ENCODE assay signal across 22 cellular contexts in the genomic region with DNA sequence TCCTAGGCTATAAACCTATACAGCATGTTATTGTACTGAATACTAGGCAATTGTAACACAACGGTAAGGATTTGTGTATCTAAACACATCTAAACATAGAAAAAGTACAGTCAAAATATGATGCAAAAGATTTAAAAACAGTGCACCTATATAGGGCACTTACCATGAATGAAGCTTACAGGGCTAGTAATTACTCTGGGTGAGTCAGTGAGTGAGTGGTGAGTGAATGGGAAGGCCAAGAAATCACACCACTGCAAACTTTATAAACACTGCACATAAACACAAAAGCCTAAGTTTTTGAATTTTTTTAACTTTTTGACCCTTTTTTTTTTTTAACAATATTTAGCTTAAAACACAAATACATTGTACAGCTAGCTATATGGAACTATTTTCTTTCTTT.
A peak's percentile ranks its signal among the peaks of the same experiment; 100 is the strongest.
DNase-seq lines count a peak whose midpoint lies in the region; ATAC-seq, FAIRE-seq and TF ChIP-seq lines count a peak whose summit lies in the region.
"Had no signal": no experiment of that assay in that cellular context is flagged by ENCODE, and none has a peak within 500 bp of the region (broad histone marks: within the 10 kb centered on the region; RNA-seq: fewer than 3 reads in every experiment).

No MANE protein-coding gene starts in this region.

- H3K27me3 Mint-ChIP-seq in activated T-helper 17 cell treated with anti-CD3 and anti-CD28 coated beads, Interleukin-2, amount 50 U/mL, for 72 hours = peaks cover 8% of the 10 kb centered on the region
- no peaks in the 10 kb centered on the region; the same call in 1 of the 2 replicates for H3K27me3 Mint-ChIP-seq in HFFc6 (ENCODE audit: insufficient read depth)

- no peaks in the 10 kb centered on the region for H3F3A ChIP-seq in smooth muscle cell (ENCODE audit: low read depth)

- H2AFZ ChIP-seq in smooth muscle cell (ENCODE audit: low read depth) = no peak overlapping the region
- H2AFZ ChIP-seq: GM23338 had no signal

- peak overlapping the region; percentile 62 for H3K27ac ChIP-seq in smooth muscle cell (ENCODE audit: low read depth)

- H3K4me3 ChIP-seq in smooth muscle cell = no peak overlapping the region
- H3K4me3 ChIP-seq: GM23338 had no signal

- no peak overlapping the region for H3K4me3 Mint-ChIP-seq in activated T-helper 17 cell treated with anti-CD3 and anti-CD28 coated beads, Interleukin-2, amount 50 U/mL, for 72 hours
- H3K4me3 Mint-ChIP-seq in HFFc6 = no peak overlapping the region
- H3K4me3 Mint-ChIP-seq: GM23338 had no signal

- WGBS in smooth muscle cell (ENCODE audit: low lambda C conversion rate) = 64% methylated on average over 1 of the region's 1 CpG

- no peaks in the 10 kb centered on the region for H3K9me3 ChIP-seq in smooth muscle cell (replicated peaks; ENCODE audit: low read depth)
- H3K9me3 ChIP-seq: BE2C, SK-N-SH had no signal

- peaks cover 8% of the 10 kb centered on the region for H3K4me1 ChIP-seq in smooth muscle cell (ENCODE audit: low read depth)
- H3K4me1 ChIP-seq: BE2C had no signal

- FAIRE-seq in frontal cortex (lab: Jason Lieb, UNC) = peak; percentile 17
- FAIRE-seq: HTR-8/SVneo had no signal

- intact Hi-C loops in Right ventricle myocardium superior (cut with DNase I) = no loop called here

- H3K9ac ChIP-seq in smooth muscle cell (ENCODE audit: low read depth) = no peak overlapping the region
- H3K9ac ChIP-seq: SK-N-SH had no signal

- peaks cover 3% of the 10 kb centered on the region for H3K9me3 Mint-ChIP-seq in activated T-helper 17 cell treated with anti-CD3 and anti-CD28 coated beads, Interleukin-2, amount 50 U/mL, for 72 hours
- peaks cover 14% of the 10 kb centered on the region for H3K9me3 Mint-ChIP-seq in HFFc6
- H3K9me3 Mint-ChIP-seq: GM23338 had no signal

- H4K20me1 ChIP-seq in smooth muscle cell (ENCODE audit: low read depth) = no peaks in the 10 kb centered on the region

- ATAC-seq in activated T-helper 17 cell treated with anti-CD3 and anti-CD28 coated beads, Interleukin-2, amount 50 U/mL, for 72 hours (replicated peaks) = peak; percentile 34
- ATAC-seq in HG03439 (IDR thresholded peaks at IDR 0.05; ENCODE audit: unreplicated experiment) (no peak), Right ventricle myocardium superior (ENCODE audit: poor library complexity) (no peak)
- ATAC-seq: GM23338 had no signal

- DNase-seq in M059J (ENCODE audit: low read depth) = peak; percentile 27
- DNase-seq in frontal cortex (ENCODE audit: low spot score in 2 of 2) = no peak
- no peak for DNase-seq in smooth muscle cell (lab: John Stamatoyannopoulos, UW; ENCODE audit: unreplicated experiment)
- no peak for DNase-seq in HFFc6
- DNase-seq in Right ventricle myocardium superior = no peak
- DNase-seq: BE2C, DMS79, HCEC 1CT, KG1, NCI-H1694 treated with DMSO at 0.1 percent for 48 hours, NCI-H2081 treated with DMSO at 0.1 percent for 48 hours, NCI-H2171 treated with DMSO at 0.1 percent for 48 hours, NCI-H446, NCI-H526, OCI-M1, RPMI8226, SIG-M5, SK-N-SH had no signal

- no peak overlapping the region for H3K27ac Mint-ChIP-seq in activated T-helper 17 cell treated with anti-CD3 and anti-CD28 coated beads, Interleukin-2, amount 50 U/mL, for 72 hours
- no peak overlapping the region for H3K27ac Mint-ChIP-seq in HFFc6
- H3K27ac Mint-ChIP-seq: GM23338 had no signal

- no peaks in the 10 kb centered on the region for H3K36me3 ChIP-seq in smooth muscle cell (ENCODE audit: low read depth)
- H3K36me3 ChIP-seq: BE2C had no signal

- TF ChIP-seq CTCF in smooth muscle cell (IDR thresholded peaks at IDR 0.05; ENCODE audit: borderline replicate concordance, insufficient read depth, poor library complexity, severe bottlenecking) (no peak), HFFc6 (IDR thresholded peaks at IDR 0.05) (no peak)

- H3K4me2 ChIP-seq in smooth muscle cell = peak overlapping the region; percentile 38
- H3K4me2 ChIP-seq: GM23338, SK-N-SH had no signal

- H3K79me2 ChIP-seq in smooth muscle cell (ENCODE audit: low read depth) = no peaks in the 10 kb centered on the region

- no peaks in the 10 kb centered on the region for H3K36me3 Mint-ChIP-seq in activated T-helper 17 cell treated with anti-CD3 and anti-CD28 coated beads, Interleukin-2, amount 50 U/mL, for 72 hours (ENCODE audit: low read depth)
- no peaks in the 10 kb centered on the region for H3K36me3 Mint-ChIP-seq in HFFc6 (ENCODE audit: low read depth)

- H3K27me3 ChIP-seq in smooth muscle cell (ENCODE audit: low read depth) = no peaks in the 10 kb centered on the region
- H3K27me3 ChIP-seq: BE2C had no signal

- H3K4me1 Mint-ChIP-seq in activated T-helper 17 cell treated with anti-CD3 and anti-CD28 coated beads, Interleukin-2, amount 50 U/mL, for 72 hours = no peaks in the 10 kb centered on the region
- H3K4me1 Mint-ChIP-seq in HFFc6 (ENCODE audit: low read depth) = no peaks in the 10 kb centered on the region
